In the genomic region with DNA sequence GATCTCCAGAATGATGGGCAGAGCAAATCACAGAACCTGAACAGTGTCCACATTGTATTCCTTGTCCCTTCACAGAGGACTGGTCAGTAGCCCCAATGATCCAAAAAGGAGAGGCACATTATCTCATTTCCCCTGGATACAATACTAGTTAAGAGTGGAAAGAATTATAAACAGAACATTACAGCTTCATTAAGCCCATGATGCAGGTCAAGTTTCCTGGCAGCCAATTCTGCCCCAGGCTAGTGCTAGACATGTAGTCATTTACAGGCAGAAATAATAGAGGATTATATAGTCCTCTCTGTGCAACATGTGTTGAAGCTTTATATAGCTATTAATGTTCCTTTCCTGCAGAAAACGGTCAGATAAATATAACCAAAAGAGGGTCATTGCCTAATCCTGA, we compare ENCODE assay signal across 18 cellular contexts.
DNase-seq lines count a peak whose midpoint lies in the region; ATAC-seq, FAIRE-seq and TF ChIP-seq lines count a peak whose summit lies in the region.
"Had no signal": no experiment of that assay in that cellular context is flagged by ENCODE, and none has a peak within 500 bp of the region (broad histone marks: within the 10 kb centered on the region; RNA-seq: fewer than 3 reads in every experiment).

No MANE protein-coding gene starts in this region.

- H3K36me3 Mint-ChIP-seq in osteocyte (ENCODE audit: unreplicated experiment): peaks cover 2% of the 10 kb centered on the region
- H3K36me3 Mint-ChIP-seq: activated naive CD8-positive, alpha-beta T cell had no signal

- no peak for TF ChIP-seq CTCF in osteocyte (IDR thresholded peaks at IDR 0.05)

- peaks cover 23% of the 10 kb centered on the region for H3K4me1 Mint-ChIP-seq in osteocyte (ENCODE audit: unreplicated experiment)
- H3K4me1 Mint-ChIP-seq in stimulated activated naive CD8-positive, alpha-beta T cell treated with anti-CD3 and anti-CD28 coated beads, Interleukin-15, amount 100 ng/mL, for 72 hours: no peaks in the 10 kb centered on the region

- no peaks in the 10 kb centered on the region for H3K9me3 Mint-ChIP-seq in osteocyte (ENCODE audit: unreplicated experiment)
- H3K9me3 Mint-ChIP-seq in stimulated activated naive CD8-positive, alpha-beta T cell treated with anti-CD3 and anti-CD28 coated beads, Interleukin-15, amount 100 ng/mL, for 72 hours: no peaks in the 10 kb centered on the region
- H3K9me3 Mint-ChIP-seq: H9; T-helper 1 cell treated with Interleukin-12 subunit alpha and Interleukin-12 subunit beta and Interleukin-4 antibody, amounts not matched to agents 30 μg/mL and 1 μg/mL, for 36 hours had no signal

- no peak for ATAC-seq in stimulated activated naive CD8-positive, alpha-beta T cell treated with anti-CD3 and anti-CD28 coated beads, Interleukin-15, amount 100 ng/mL, for 72 hours
- ATAC-seq in GM19455 (IDR thresholded peaks at IDR 0.05; ENCODE audit: unreplicated experiment) (no peak), HG02642 (IDR thresholded peaks at IDR 0.05; ENCODE audit: poor library complexity, unreplicated experiment) (no peak)
- ATAC-seq: activated CD4-positive, CD25-positive, alpha-beta regulatory T cell treated with anti-CD3 and anti-CD28 coated beads, Interleukin-2, amount 50 U/mL, for 24 hours; esophagus mucosa; Panc1 had no signal

- H3K27ac Mint-ChIP-seq in osteocyte (ENCODE audit: unreplicated experiment): peak overlapping the region; percentile 16
- H3K27ac Mint-ChIP-seq in stimulated activated naive CD8-positive, alpha-beta T cell treated with anti-CD3 and anti-CD28 coated beads, Interleukin-15, amount 100 ng/mL, for 72 hours: no peak overlapping the region
- H3K27ac Mint-ChIP-seq: activated naive CD8-positive, alpha-beta T cell; H9; T-helper 1 cell treated with Interleukin-12 subunit alpha and Interleukin-12 subunit beta and Interleukin-4 antibody, amounts not matched to agents 30 μg/mL and 1 μg/mL, for 36 hours had no signal

- no peak for FAIRE-seq in GM12892 (lab: Jason Lieb, UNC)

- TF ChIP-seq POLR2A in GM12892 (IDR thresholded peaks at IDR 0.05; ENCODE audit: low read depth, low read length): no peak

- H3K4me3 Mint-ChIP-seq in osteocyte (ENCODE audit: unreplicated experiment): no peak overlapping the region
- H3K4me3 Mint-ChIP-seq in stimulated activated naive CD8-positive, alpha-beta T cell treated with anti-CD3 and anti-CD28 coated beads, Interleukin-15, amount 100 ng/mL, for 72 hours: no peak overlapping the region
- H3K4me3 Mint-ChIP-seq: activated naive CD8-positive, alpha-beta T cell; H9; T-helper 1 cell treated with Interleukin-12 subunit alpha and Interleukin-12 subunit beta and Interleukin-4 antibody, amounts not matched to agents 30 μg/mL and 1 μg/mL, for 36 hours had no signal

- DNase-seq in GM04503 (ENCODE audit: low read depth) (peak; percentile 8), NCI-H1105 treated with DMSO at 0.1 percent for 48 hours (lab: John Stamatoyannopoulos, UW) (peak; percentile 10), amniotic stem cell (lab: John Stamatoyannopoulos, UW) (peak; percentile 0), osteocyte (ENCODE audit: extremely low spot score, unreplicated experiment) (no peak), GM12892 (ENCODE audit: insufficient read length) (no peak)
- DNase-seq in stimulated activated naive CD8-positive, alpha-beta T cell treated with anti-CD3 and anti-CD28 coated beads, Interleukin-15, amount 100 ng/mL, for 72 hours: no peak
- DNase-seq: Calu3, H9, MM.1S, NCI-H510A treated with DMSO at 0.1 percent for 48 hours, spleen had no signal

- H3K27me3 Mint-ChIP-seq in osteocyte (ENCODE audit: unreplicated experiment): no peaks in the 10 kb centered on the region
- peaks cover 17% of the 10 kb centered on the region for H3K27me3 Mint-ChIP-seq in stimulated activated naive CD8-positive, alpha-beta T cell treated with anti-CD3 and anti-CD28 coated beads, Interleukin-15, amount 100 ng/mL, for 72 hours

Comparison
In these comparisons a context has a peak if more than half of its experiments do, and no peak if none do; other contexts are left out.
1. DNase-seq: peak in GM04503 (single experiment), NCI-H1105 treated with DMSO at 0.1 percent for 48 hours (single experiment) and amniotic stem cell (single experiment); none in osteocyte (single experiment), stimulated activated naive CD8-positive, alpha-beta T cell treated with anti-CD3 and anti-CD28 coated beads, Interleukin-15, amount 100 ng/mL, for 72 hours (0 of 2) and GM12892 (single experiment).